In genomic region chr1:47002211-47002610, GRCh38 we compare ENCODE assay signal across 14 cellular contexts. TPM values are rescaled to one million over a fixed set of nuclear protein-coding genes. Genes with fewer than 3 reads are reported as not detected.
A peak's percentile ranks its signal among the peaks of the same experiment; 100 is the strongest.
DNase-seq lines count a peak whose midpoint lies in the region; ATAC-seq and TF ChIP-seq lines count a peak whose summit lies in the region.
"Had no signal": no experiment of that assay in that cellular context is flagged by ENCODE, and none has a peak within 500 bp of the region (broad histone marks: within the 10 kb centered on the region; RNA-seq: fewer than 3 reads in every experiment).

No MANE protein-coding gene starts in this region.

- no peaks in the 10 kb centered on the region for H3K79me2 ChIP-seq in Loucy (ENCODE audit: insufficient read depth, low read length)

- no peak overlapping the region for H3K9ac ChIP-seq in Loucy (ENCODE audit: low read depth, low read length, poor library complexity, severe bottlenecking)

- H3K4me3 ChIP-seq in Loucy (ENCODE audit: low read length, poor library complexity, severe bottlenecking): no peak overlapping the region
- no peak overlapping the region for H3K4me3 ChIP-seq in brain microvascular endothelial cell (ENCODE audit: low read depth, low read length)

- H3K36me3 Mint-ChIP-seq in neural crest cell (ENCODE audit: low read depth): peaks cover 2% of the 10 kb centered on the region
- H3K36me3 Mint-ChIP-seq in mesothelial cell of epicardium: no peaks in the 10 kb centered on the region
- H3K36me3 Mint-ChIP-seq in stimulated activated effector memory CD8-positive, alpha-beta T cell treated with anti-CD3 and anti-CD28 coated beads, Interleukin-12 subunit alpha, Interleukin-12 subunit beta, amount 100 ng/mL, for 72 hours: no peaks in the 10 kb centered on the region
- H3K36me3 Mint-ChIP-seq: brain had no signal

- no peak overlapping the region for H3K4me3 Mint-ChIP-seq in neural crest cell
- no peak overlapping the region for H3K4me3 Mint-ChIP-seq in mesothelial cell of epicardium
- no peak overlapping the region for H3K4me3 Mint-ChIP-seq in stimulated activated effector memory CD8-positive, alpha-beta T cell treated with anti-CD3 and anti-CD28 coated beads, Interleukin-12 subunit alpha, Interleukin-12 subunit beta, amount 100 ng/mL, for 72 hours
- H3K4me3 Mint-ChIP-seq: activated T-cell treated with anti-CD3 and anti-CD28 coated beads, Interleukin-2, amount 50 U/mL, for 4 hours; brain had no signal

- H4K20me1 ChIP-seq in Loucy (ENCODE audit: insufficient read depth, low read length, poor library complexity, severe bottlenecking): no peaks in the 10 kb centered on the region

- in situ Hi-C loops in brain microvascular endothelial cell (cut with HindIII; ENCODE audit: low pct_ligation_motif_present, low sequenced_read_pairs): no loop called here

- no peaks in the 10 kb centered on the region for H3K36me3 ChIP-seq in Loucy (ENCODE audit: insufficient read depth, low read length)
- no peaks in the 10 kb centered on the region for H3K36me3 ChIP-seq in brain microvascular endothelial cell (replicated peaks)

- H3K27me3 Mint-ChIP-seq in neural crest cell (ENCODE audit: low read depth): peaks cover 40% of the 10 kb centered on the region
- H3K27me3 Mint-ChIP-seq in mesothelial cell of epicardium (ENCODE audit: low read depth): peaks cover 46% of the 10 kb centered on the region
- H3K27me3 Mint-ChIP-seq: progenitor cell of endocrine pancreas had no signal

- no peaks in the 10 kb centered on the region for H3K9me2 ChIP-seq in Loucy (replicated peaks; ENCODE audit: low read depth, low read length)

- no peak overlapping the region for H3K27ac ChIP-seq in brain microvascular endothelial cell

- no peaks in the 10 kb centered on the region for H3K4me1 ChIP-seq in Loucy (ENCODE audit: insufficient read depth, low read length, poor library complexity, severe bottlenecking)

- no peak for ATAC-seq in omental fat pad (ENCODE audit: low FRiP score)
- ATAC-seq in stimulated activated effector memory CD8-positive, alpha-beta T cell treated with anti-CD3 and anti-CD28 coated beads, Interleukin-12 subunit alpha, Interleukin-12 subunit beta, amount 100 ng/mL, for 72 hours: no peak
- ATAC-seq: activated T-cell treated with anti-CD3 and anti-CD28 coated beads, Interleukin-2, amount 50 U/mL, for 4 hours had no signal

- H3F3A ChIP-seq in Loucy (ENCODE audit: low read depth): no peaks in the 10 kb centered on the region

- H2AFZ ChIP-seq in Loucy (ENCODE audit: low read length): no peak overlapping the region

- H3K9me3 Mint-ChIP-seq in neural crest cell (no peaks in the 10 kb centered on the region), mesothelial cell of epicardium (no peaks in the 10 kb centered on the region)
- H3K9me3 Mint-ChIP-seq in stimulated activated effector memory CD8-positive, alpha-beta T cell treated with anti-CD3 and anti-CD28 coated beads, Interleukin-12 subunit alpha, Interleukin-12 subunit beta, amount 100 ng/mL, for 72 hours: no peaks in the 10 kb centered on the region
- H3K9me3 Mint-ChIP-seq: activated T-cell treated with anti-CD3 and anti-CD28 coated beads, Interleukin-2, amount 50 U/mL, for 4 hours had no signal

- DNase-seq in brain microvascular endothelial cell (no peak), neural crest cell (ENCODE audit: low read depth, low spot score) (no peak), omental fat pad (ENCODE audit: low spot score) (no peak), mesothelial cell of epicardium (ENCODE audit: low spot score in 2 of 2, unreplicated experiment in 2 of 2) (no peak), kidney glomerular epithelial cell (lab: John Stamatoyannopoulos, UW) (no peak)
- DNase-seq in stimulated activated effector memory CD8-positive, alpha-beta T cell treated with anti-CD3 and anti-CD28 coated beads, Interleukin-12 subunit alpha, Interleukin-12 subunit beta, amount 100 ng/mL, for 72 hours (ENCODE audit: low spot score in 2 of 2): no peak
- DNase-seq: activated T-cell treated with anti-CD3 and anti-CD28 coated beads, Interleukin-2, amount 50 U/mL, for 4 hours; DMS79; NCI-H524 treated with DMSO at 0.1 percent for 48 hours had no signal

- H3K27ac Mint-ChIP-seq in neural crest cell (ENCODE audit: unreplicated experiment): no peak overlapping the region
- no peak overlapping the region for H3K27ac Mint-ChIP-seq in mesothelial cell of epicardium
- H3K27ac Mint-ChIP-seq in stimulated activated effector memory CD8-positive, alpha-beta T cell treated with anti-CD3 and anti-CD28 coated beads, Interleukin-12 subunit alpha, Interleukin-12 subunit beta, amount 100 ng/mL, for 72 hours: no peak overlapping the region
- H3K27ac Mint-ChIP-seq: brain, progenitor cell of endocrine pancreas had no signal

- H3K4me2 ChIP-seq in Loucy (ENCODE audit: low read depth, low read length, poor library complexity, severe bottlenecking): no peak overlapping the region

- no peaks in the 10 kb centered on the region for H3K27me3 ChIP-seq in Loucy (ENCODE audit: insufficient read depth, low read length, poor library complexity, severe bottlenecking)
- H3K27me3 ChIP-seq in brain microvascular endothelial cell (replicated peaks): no peaks in the 10 kb centered on the region

- TF ChIP-seq CTCF in GM12872 (IDR thresholded peaks at IDR 0.05; ENCODE audit: insufficient read depth, low read depth, low read length) (peak; percentile 52; the same call in 2 of the 3 replicates), Loucy (conservative IDR thresholded peaks at IDR 0.05; ENCODE audit: low read length) (peak; percentile 57), brain microvascular endothelial cell (IDR thresholded peaks at IDR 0.05; ENCODE audit: low read depth, low read length, missing control alignments) (peak; percentile 21), neural crest cell (conservative IDR thresholded peaks at IDR 0.05) (peak; percentile 56), omental fat pad (IDR thresholded peaks at IDR 0.05) (no peak), mesothelial cell of epicardium (IDR thresholded peaks at IDR 0.05; ENCODE audit: unreplicated experiment) (no peak)

- H3K9me3 ChIP-seq in Loucy (ENCODE audit: insufficient read depth, low read depth, low read length): peaks cover 2% of the 10 kb centered on the region

- H3K4me1 Mint-ChIP-seq in neural crest cell (no peaks in the 10 kb centered on the region), mesothelial cell of epicardium (no peaks in the 10 kb centered on the region)
- no peaks in the 10 kb centered on the region for H3K4me1 Mint-ChIP-seq in stimulated activated effector memory CD8-positive, alpha-beta T cell treated with anti-CD3 and anti-CD28 coated beads, Interleukin-12 subunit alpha, Interleukin-12 subunit beta, amount 100 ng/mL, for 72 hours
- H3K4me1 Mint-ChIP-seq: brain had no signal

RNA-seq across cellular contexts. Expression of gene CYP4X1, which starts 21.3 kb away (rescaled TPM):
- total RNA-seq in neural crest cell (0.36 and 0.42 TPM in 2 replicates), omental fat pad (10 to 100 TPM in 3 of 4 donors, 1 to 10 TPM in 1; 6.5 to 46.0 (median 16.3) TPM), mesothelial cell of epicardium (0.36 to 0.94 TPM (median 0.62 TPM) in 3 replicates)
- total RNA-seq: activated T-cell treated with anti-CD3 and anti-CD28 coated beads, Interleukin-2, amount 50 U/mL, for 4 hours; LHCN-M2 had no signal

Comparison
In these comparisons a context has a peak if more than half of its experiments do, and no peak if none do; other contexts are left out.
1. CTCF ChIP-seq: peak in GM12872 (single experiment), Loucy (single experiment), brain microvascular endothelial cell (single experiment) and neural crest cell (single experiment); none in omental fat pad (0 of 3) and mesothelial cell of epicardium (single experiment).